In genomic region chr9:17625644-17626388, GRCh38 we compare ENCODE assay signal across 20 cellular contexts. TPM values are rescaled to one million over a fixed set of nuclear protein-coding genes. Genes with fewer than 3 reads are reported as not detected.
DNase-seq lines count a peak whose midpoint lies in the region; ATAC-seq and TF ChIP-seq lines count a peak whose summit lies in the region.
"Had no signal": no experiment of that assay in that cellular context is flagged by ENCODE, and none has a peak within 500 bp of the region (broad histone marks: within the 10 kb centered on the region; RNA-seq: fewer than 3 reads in every experiment).

No MANE protein-coding gene starts in this region.

- no peak overlapping the region for H2BK15ac ChIP-seq in neuronal stem cell (ENCODE audit: low read length)

- no peak overlapping the region for H3K4ac ChIP-seq in neuronal stem cell (ENCODE audit: low read length)

- DNase-seq in NCI-H2107 treated with DMSO at 0.1 percent for 48 hours (lab: John Stamatoyannopoulos, UW; ENCODE audit: unreplicated experiment): peak; percentile 30
- no peak for DNase-seq in NCI-H2107 (lab: John Stamatoyannopoulos, UW)
- peak; percentile 44 for DNase-seq in NCI-H2171 treated with DMSO at 0.1 percent for 48 hours (lab: John Stamatoyannopoulos, UW)
- DNase-seq in astrocyte of the spinal cord (ENCODE audit: low read depth, low spot score): peak; percentile 35
- DNase-seq in neuronal stem cell (ENCODE audit: low spot score): no peak
- no peak for DNase-seq in GM13977 (ENCODE audit: low spot score)
- DNase-seq in amygdala (lab: John Stamatoyannopoulos, UW): no peak
- DNase-seq: activated CD4-positive, alpha-beta T cell treated with anti-CD3 and anti-CD28 coated beads, Interleukin-2, amount 50 U/mL, for 48 hours; activated naive CD4-positive, alpha-beta T cell treated with anti-CD3 and anti-CD28 coated beads for 36 hours; activated T-cell treated with anti-CD3 and anti-CD28 coated beads, Interleukin-2, amount 50 U/mL, for 1 hour; aorta; foreskin fibroblast; GOT3; KG1 had no signal

- no peak overlapping the region for H2AFZ ChIP-seq in neuronal stem cell (ENCODE audit: low read length)

- H3K23ac ChIP-seq in neuronal stem cell (ENCODE audit: low read depth, low read length, poor library complexity): no peak overlapping the region

- in situ Hi-C loops in astrocyte of the spinal cord (cut with HindIII; ENCODE audit: low sequenced_read_pairs) (no loop called here), GM13977 (cut with MboI; ENCODE audit: low pct_unique_long_range_greater_than_20kb, low sequenced_read_pairs, unreplicated experiment) (no loop called here)

- H3K27ac ChIP-seq in neuronal stem cell (replicated peaks; ENCODE audit: low read length): no peak overlapping the region
- H3K27ac ChIP-seq: BLaER1, neutrophil, thoracic aorta, VCaP had no signal

- no peak overlapping the region for H3K18ac ChIP-seq in neuronal stem cell (ENCODE audit: low read length)

- H3K4me1 ChIP-seq in neuronal stem cell (ENCODE audit: control insufficient read depth in 2 of 2, insufficient read depth in 1 of 2, low read depth in 1 of 2, low read length in 2 of 2): no peaks in the 10 kb centered on the region
- H3K4me1 ChIP-seq: BLaER1 had no signal

- no peak overlapping the region for H4K8ac ChIP-seq in neuronal stem cell (ENCODE audit: low read depth, low read length)

- no peak overlapping the region for H3K9ac ChIP-seq in neuronal stem cell (ENCODE audit: low read depth, low read length, poor library complexity)
- H3K9ac ChIP-seq: BLaER1 had no signal

- H3K79me1 ChIP-seq in neuronal stem cell (ENCODE audit: low read depth, low read length): no peaks in the 10 kb centered on the region

- H3K14ac ChIP-seq in neuronal stem cell (ENCODE audit: low read length): peak overlapping the region; percentile 1

- no peaks in the 10 kb centered on the region for H3K9me3 ChIP-seq in neuronal stem cell (replicated peaks in 1 of 2; ENCODE audit: control insufficient read depth in 2 of 2, insufficient read depth in 1 of 2, low read depth in 1 of 2, low read length in 2 of 2)
- H3K9me3 ChIP-seq: BLaER1, neutrophil, thoracic aorta had no signal

- H3K4me3 ChIP-seq in astrocyte of the spinal cord (ENCODE audit: low read depth, low read length) (no peak overlapping the region), neuronal stem cell (ENCODE audit: low read length in 2 of 2) (no peak overlapping the region)
- H3K4me3 ChIP-seq: BLaER1, thoracic aorta had no signal

- no peak overlapping the region for H2BK120ac ChIP-seq in neuronal stem cell (ENCODE audit: low read depth, low read length)

- H4K91ac ChIP-seq in neuronal stem cell (ENCODE audit: low read depth, low read length, poor library complexity): no peak overlapping the region

- H2BK12ac ChIP-seq in neuronal stem cell (ENCODE audit: low read length): no peak overlapping the region

- ATAC-seq in HG03342 (IDR thresholded peaks at IDR 0.05; ENCODE audit: unreplicated experiment): no peak
- ATAC-seq: left lobe of liver had no signal

- no CpG with 5 or more reads among the region's 6 CpGs for WGBS in neuronal stem cell (ENCODE audit: extremely low coverage in 2 of 2, insufficient read length in 2 of 2, insufficient replicate concordance in 1 of 2), 2 donors

- H2BK5ac ChIP-seq in neuronal stem cell (ENCODE audit: low read length): no peak overlapping the region

- H3K36me3 ChIP-seq in neuronal stem cell (replicated peaks in 1 of 2; ENCODE audit: control insufficient read depth in 2 of 2, insufficient read depth in 2 of 2, low read length in 2 of 2): no peaks in the 10 kb centered on the region
- H3K36me3 ChIP-seq: BLaER1, neutrophil, thoracic aorta had no signal

- no peak overlapping the region for H2AK5ac ChIP-seq in neuronal stem cell (ENCODE audit: low read depth, low read length)

- H3K27me3 ChIP-seq in neuronal stem cell (ENCODE audit: control insufficient read depth in 3 of 3, insufficient read depth in 3 of 3, low read depth in 1 of 3, low read length in 3 of 3): no peaks in the 10 kb centered on the region
- H3K27me3 ChIP-seq: BLaER1, neutrophil had no signal

- H3K4me2 ChIP-seq in neuronal stem cell (ENCODE audit: insufficient read depth, low read length, poor library complexity, severe bottlenecking): no peak overlapping the region
- H3K4me2 ChIP-seq: BLaER1 had no signal

- TF ChIP-seq CTCF in astrocyte of the spinal cord (IDR thresholded peaks at IDR 0.05; ENCODE audit: low read depth, low read length): no peak
- no peak for TF ChIP-seq CTCF in GM13977 (IDR thresholded peaks at IDR 0.05; ENCODE audit: extremely low read depth, insufficient read depth, missing control alignments)

RNA-seq across cellular contexts. Expression of gene SH3GL2, which starts 47.0 kb away (rescaled TPM):
- polyA plus RNA-seq in neuronal stem cell (2013, experiment 1 of 2): 1.2 TPM
- 1.1 TPM for polyA plus RNA-seq in neuronal stem cell (2013, experiment 2 of 2)

Comparison
In these comparisons a context has a peak if more than half of its experiments do, and no peak if none do; other contexts are left out.
1. DNase-seq: peak in NCI-H2107 treated with DMSO at 0.1 percent for 48 hours (single experiment), NCI-H2171 treated with DMSO at 0.1 percent for 48 hours (single experiment) and astrocyte of the spinal cord (single experiment); none in NCI-H2107 (single experiment), neuronal stem cell (single experiment), GM13977 (single experiment) and amygdala (0 of 56).